Comparison of ENCODE assay signal across 8 cellular contexts in the genomic region with DNA sequence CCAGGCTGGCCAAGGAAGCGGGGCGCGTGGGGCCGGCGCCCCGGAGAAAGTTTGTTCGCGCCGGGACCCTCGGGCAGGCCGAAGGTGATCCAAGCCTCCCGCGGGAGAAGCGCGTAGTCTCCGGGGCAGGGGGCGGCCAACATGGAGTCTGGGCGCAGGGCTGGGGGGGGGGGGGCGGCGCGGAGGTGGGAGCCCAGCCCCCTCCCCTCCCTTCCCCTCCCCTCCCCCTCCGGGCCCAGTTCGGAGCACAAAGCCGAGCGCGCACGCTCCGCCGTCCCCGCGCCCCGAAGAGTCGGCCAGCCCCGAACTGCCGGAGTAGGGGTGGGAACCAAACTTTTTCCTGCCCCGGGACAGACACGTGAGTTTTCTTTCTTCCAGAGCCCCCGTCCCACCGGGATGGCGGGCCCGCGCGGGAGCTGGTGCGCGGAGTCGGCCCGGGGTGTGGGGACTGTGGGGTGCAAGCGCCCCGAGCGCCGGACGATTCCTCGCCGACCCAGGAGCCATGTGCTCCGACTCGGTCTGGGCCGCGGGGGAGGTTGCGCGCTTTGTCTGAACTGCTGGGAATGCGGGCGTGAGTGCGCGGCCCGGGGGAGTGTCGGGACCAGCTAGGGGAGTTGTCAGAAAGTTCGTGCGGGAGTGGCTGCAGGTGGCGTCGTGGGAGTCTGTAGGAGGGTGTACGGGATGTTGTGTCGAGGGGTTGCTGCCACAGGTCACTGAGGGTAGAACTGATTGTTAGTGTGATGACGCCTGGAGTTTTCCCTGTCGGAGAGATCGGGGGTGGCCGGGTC. TPM values are rescaled to one million over a fixed set of nuclear protein-coding genes. Genes with fewer than 3 reads are reported as not detected.
DNase-seq lines count a peak whose midpoint lies in the region; ATAC-seq and TF ChIP-seq lines count a peak whose summit lies in the region.

No MANE protein-coding gene starts in this region.

- peak overlapping the region; percentile 95 to 98 (median 98) for H3K27ac Mint-ChIP-seq in nephron

- H3K36me3 ChIP-seq in transverse colon, result peaks cover 0 to 2% (median 0%) of the 10 kb centered on the region in 4 donors

- peaks cover 11 to 31% (median 26%) of the 10 kb centered on the region in 4 donors for H3K4me1 ChIP-seq in transverse colon

- no peak for TF ChIP-seq EP300 in transverse colon (IDR thresholded peaks at IDR 0.05; ENCODE audit: low read depth)

- H3K27ac ChIP-seq in transverse colon, result peak overlapping the region; percentile 89 to 97 (median 92)

- H3K4me1 Mint-ChIP-seq in nephron, result peaks cover 44% of the 10 kb centered on the region

- H3K27me3 ChIP-seq in transverse colon, result no peaks in the 10 kb centered on the region

- ATAC-seq in GM18511 (IDR thresholded peaks at IDR 0.05; ENCODE audit: unreplicated experiment), result peak; percentile 39
- no peak for ATAC-seq in HG02759 (IDR thresholded peaks at IDR 0.05; ENCODE audit: unreplicated experiment)
- ATAC-seq in GM18867 (IDR thresholded peaks at IDR 0.05; ENCODE audit: unreplicated experiment), result no peak

- DNase-seq in NCI-H748 (lab: John Stamatoyannopoulos, UW; ENCODE audit: unreplicated experiment), result peak; percentile 40
- peak; percentile 42 for DNase-seq in activated T-cell treated with anti-CD3 and anti-CD28 coated beads for 48 hours (ENCODE audit: low read depth)
- peak; percentile 23 for DNase-seq in fibroblast of gingiva (ENCODE audit: low read depth)
- peak; percentile 68 for DNase-seq in transverse colon

- no peaks in the 10 kb centered on the region for H3K27me3 Mint-ChIP-seq in nephron (ENCODE audit: low read depth)

- H3K9me3 Mint-ChIP-seq in nephron, result no peaks in the 10 kb centered on the region

- H3K4me3 Mint-ChIP-seq in nephron, result peak overlapping the region; percentile 89 to 93 (median 93)

- in situ Hi-C loops in transverse colon (cut with MboI; ENCODE audit: low pct_ligation_motif_present in 1 of 4, low pct_unique_long_range_greater_than_20kb in 1 of 4, low sequenced_read_pairs in 3 of 4), result loop anchor here in 1 of 4 donors (25.0 kb wide), 1 partner anchor 188 kb away; a partner anchor contains a TSS

- intact Hi-C loops in transverse colon (cut with DNase I; ENCODE audit: low total_unique reads), result no loop called here

- 1% methylated on average over 46 of the region's 76 CpGs; no CpG with 5 or more reads in 1 of the 2 donors for WGBS in transverse colon (ENCODE audit: low coverage in 1 of 2), 2 donors

- no peaks in the 10 kb centered on the region for H3K9me3 ChIP-seq in transverse colon

- TF ChIP-seq POLR2A in transverse colon (IDR thresholded peaks at IDR 0.05), result peak; percentile 17

- peak overlapping the region; percentile 59 to 81 (median 76) for H3K4me3 ChIP-seq in transverse colon

- H3K36me3 Mint-ChIP-seq in nephron (ENCODE audit: low read depth), result peaks cover 14% of the 10 kb centered on the region

- TF ChIP-seq CTCF in nephron (IDR thresholded peaks at IDR 0.05; ENCODE audit: unreplicated experiment in 3 of 3) (no peak), transverse colon (IDR thresholded peaks at IDR 0.05) (peak in 1 of 5 experiments; percentile 8)

RNA-seq across cellular contexts. Expression of a gene that starts 1.1 kb away (rescaled TPM):
- 100 to 1,000 TPM in 1 of 4 donors, 1 to 10 TPM in 2, under 1 TPM in 1; 0.75 to 130 (median 3.9) TPM for total RNA-seq in transverse colon

RNA-seq across cellular contexts. Expression of a gene that starts 31.1 kb away (rescaled TPM):
- 100 to 1,000 TPM in 2 of 4 donors, 10 to 100 TPM in 2; 42.2 to 136 (median 102) TPM for total RNA-seq in transverse colon

RNA-seq across cellular contexts. Expression of a gene that starts 33.2 kb away (rescaled TPM):
- total RNA-seq in transverse colon, result 100 to 1,000 TPM; 156 to 974 (median 332) TPM
